Comparison of ENCODE assay signal across 13 cellular contexts in genomic region chr9:98870782-98871455, GRCh38.
DNase-seq lines count a peak whose midpoint lies in the region; ATAC-seq and TF ChIP-seq lines count a peak whose summit lies in the region.
"Had no signal": no experiment of that assay in that cellular context is flagged by ENCODE, and none has a peak within 500 bp of the region (broad histone marks: within the 10 kb centered on the region; RNA-seq: fewer than 3 reads in every experiment).

No MANE protein-coding gene starts in this region.

- no peaks in the 10 kb centered on the region for H3K9me3 Mint-ChIP-seq in endodermal cell
- H3K9me3 Mint-ChIP-seq: CD4-positive, alpha-beta T cell had no signal

- DNase-seq in cardiac septum (ENCODE audit: low spot score) (peak; percentile 14), heart right ventricle (no peak), OCI-M1 (lab: John Stamatoyannopoulos, UW) (peak; percentile 24), endodermal cell (peak; percentile 25), osteoblast (ENCODE audit: insufficient read length, low spot score, missing footprints) (no peak), NOMO-1 treated with DMSO at 0.1 percent for 48 hours (lab: John Stamatoyannopoulos, UW; ENCODE audit: unreplicated experiment) (no peak)
- no peak for DNase-seq in stimulated activated naive CD4-positive, alpha-beta T cell treated with Interleukin-2 at 50 U/mL for 16 hours (lab: John Stamatoyannopoulos, UW)
- DNase-seq: ACHN; BE2C; Caco-2; CD4-positive, alpha-beta T cell had no signal

- peaks cover 10% of the 10 kb centered on the region for H3K27me3 Mint-ChIP-seq in endodermal cell (ENCODE audit: insufficient read depth)

- peaks cover 0 to 5% (median 0%) of the 10 kb centered on the region in 11 donors for H3K9me3 ChIP-seq in heart right ventricle
- H3K9me3 ChIP-seq in endodermal cell (ENCODE audit: control insufficient read depth, low read length), result no peaks in the 10 kb centered on the region
- peaks cover 2% of the 10 kb centered on the region for H3K9me3 ChIP-seq in osteoblast (ENCODE audit: low read depth, low read length)
- H3K9me3 ChIP-seq: BE2C, Caco-2, HAP-1 had no signal

- H3K79me2 ChIP-seq in osteoblast (ENCODE audit: insufficient read depth, low read length), result no peaks in the 10 kb centered on the region

- intact Hi-C loops in cardiac septum (cut with DNase I), result no loop called here
- intact Hi-C loops in heart right ventricle (cut with DNase I), result no loop called here

- TF ChIP-seq CTCF in heart right ventricle (IDR thresholded peaks at IDR 0.05) (no peak), endodermal cell (conservative IDR thresholded peaks at IDR 0.05) (no peak), osteoblast (IDR thresholded peaks at IDR 0.05; ENCODE audit: extremely low read depth, low read depth, low read length) (no peak)

- H2AFZ ChIP-seq in osteoblast (ENCODE audit: low read length), result no peak overlapping the region

- H3K27ac ChIP-seq in heart right ventricle (peak overlapping the region in 1 of 10 donors; percentile 10), endodermal cell (ENCODE audit: low read depth, low read length) (no peak overlapping the region), osteoblast (ENCODE audit: low read depth, low read length) (no peak overlapping the region)
- H3K27ac ChIP-seq: C4-2B had no signal

- H3K4me3 ChIP-seq in heart right ventricle (no peak overlapping the region), endodermal cell (ENCODE audit: low read length) (no peak overlapping the region), osteoblast (ENCODE audit: insufficient read depth, low read length) (no peak overlapping the region)
- H3K4me3 ChIP-seq: HAP-1 had no signal

- no peak overlapping the region for H3K4me2 ChIP-seq in osteoblast (ENCODE audit: insufficient read depth, low read length)

- H3K4me3 Mint-ChIP-seq in endodermal cell, result no peak overlapping the region
- H3K4me3 Mint-ChIP-seq: CD4-positive, alpha-beta T cell had no signal

- H3K36me3 ChIP-seq in heart right ventricle, result no peaks in the 10 kb centered on the region
- no peaks in the 10 kb centered on the region for H3K36me3 ChIP-seq in endodermal cell (ENCODE audit: control insufficient read depth, insufficient read depth, low read length)
- H3K36me3 ChIP-seq in osteoblast (ENCODE audit: insufficient read depth, low read length), result no peaks in the 10 kb centered on the region
- H3K36me3 ChIP-seq: BE2C, HAP-1 had no signal

- 74 to 75% methylated on average over 5 of the region's 5 CpGs for WGBS in heart right ventricle, 2 donors
- WGBS in endodermal cell (ENCODE audit: insufficient coverage in 1 of 2, insufficient read length in 1 of 2), 2 experiments, result 79 to 86% methylated on average over 5 of the region's 5 CpGs

- no peaks in the 10 kb centered on the region for H3K27me3 ChIP-seq in heart right ventricle
- no peaks in the 10 kb centered on the region for H3K27me3 ChIP-seq in endodermal cell (ENCODE audit: control insufficient read depth, insufficient read depth, low read length, poor library complexity, severe bottlenecking)
- peaks cover 23% of the 10 kb centered on the region for H3K27me3 ChIP-seq in osteoblast (ENCODE audit: insufficient read depth, low read length)
- H3K27me3 ChIP-seq: BE2C had no signal

- H3K4me1 Mint-ChIP-seq in endodermal cell, result no peaks in the 10 kb centered on the region

- H4K20me1 ChIP-seq in osteoblast (ENCODE audit: insufficient read depth, low read length), result no peaks in the 10 kb centered on the region

- H3K4me1 ChIP-seq in heart right ventricle (peaks cover 12 to 59% (median 47%) of the 10 kb centered on the region in 9 donors), endodermal cell (ENCODE audit: control insufficient read depth, insufficient read depth, low read length) (no peaks in the 10 kb centered on the region), osteoblast (ENCODE audit: insufficient read depth, low read length) (peaks cover 27% of the 10 kb centered on the region)
- H3K4me1 ChIP-seq: BE2C, Caco-2, HAP-1 had no signal

- H3K9ac ChIP-seq in endodermal cell (ENCODE audit: extremely low read depth, low read length, poor library complexity, severe bottlenecking), result no peak overlapping the region

- ATAC-seq in heart right ventricle, result no peak

- no peak overlapping the region for H3K27ac Mint-ChIP-seq in endodermal cell
- H3K27ac Mint-ChIP-seq: CD4-positive, alpha-beta T cell had no signal

- H3K36me3 Mint-ChIP-seq in endodermal cell (ENCODE audit: low read depth), result no peaks in the 10 kb centered on the region

Comparison
In these comparisons a context has a peak if more than half of its experiments do, and no peak if none do; other contexts are left out.
1. DNase-seq: peak in cardiac septum (single experiment), OCI-M1 (single experiment) and endodermal cell (single experiment); none in heart right ventricle (0 of 2), osteoblast (single experiment), stimulated activated naive CD4-positive, alpha-beta T cell treated with Interleukin-2 at 50 U/mL for 16 hours (single experiment) and NOMO-1 treated with DMSO at 0.1 percent for 48 hours (single experiment).